Comparison of ENCODE assay signal across 1 cellular context in the genomic region with DNA sequence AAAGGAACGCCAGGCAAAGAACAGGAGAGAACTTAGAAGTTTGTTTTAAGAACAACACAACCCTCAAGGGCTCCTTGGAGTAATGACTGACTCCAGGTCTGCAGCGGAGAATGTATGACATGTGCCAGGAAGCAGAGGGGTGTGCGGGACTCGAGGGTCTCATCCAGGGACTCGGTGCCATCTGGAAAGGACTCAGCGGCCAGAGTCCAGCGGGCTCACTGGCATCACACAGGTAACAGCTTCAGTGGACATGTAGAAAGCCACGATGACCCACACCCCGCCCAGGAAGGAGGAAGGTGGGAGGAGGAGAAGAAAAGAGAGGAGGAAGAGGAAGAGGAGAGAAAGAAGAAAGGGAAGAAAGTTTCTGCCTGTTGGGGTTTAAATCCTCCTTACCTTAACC.
TF ChIP-seq lines count a peak whose summit lies in the region.

No MANE protein-coding gene starts in this region.

TF ChIP-seq in WTC11, 78 proteins besides CTCF, POLR2A, EP300 and RAD21 (continued from another document):
- TF ChIP-seq MXD4 (CRISPR knock-in tag; IDR thresholded peaks at IDR 0.05; ENCODE audit: borderline replicate concordance) (no peak), TEAD4 (CRISPR knock-in tag; IDR thresholded peaks at IDR 0.05) (no peak)
- TF ChIP-seq, protein P1, sequence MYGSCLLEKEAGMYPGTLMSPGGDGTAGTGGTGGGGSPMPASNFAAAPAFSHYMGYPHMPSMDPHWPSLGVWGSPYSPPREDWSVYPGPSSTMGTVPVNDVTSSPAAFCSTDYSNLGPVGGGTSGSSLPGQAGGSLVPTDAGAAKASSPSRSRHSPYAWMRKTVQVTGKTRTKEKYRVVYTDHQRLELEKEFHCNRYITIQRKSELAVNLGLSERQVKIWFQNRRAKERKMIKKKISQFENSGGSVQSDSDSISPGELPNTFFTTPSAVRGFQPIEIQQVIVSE (CRISPR knock-in tag; IDR thresholded peaks at IDR 0.05; ENCODE audit: borderline replicate concordance): no peak
- TF ChIP-seq, protein P2, sequence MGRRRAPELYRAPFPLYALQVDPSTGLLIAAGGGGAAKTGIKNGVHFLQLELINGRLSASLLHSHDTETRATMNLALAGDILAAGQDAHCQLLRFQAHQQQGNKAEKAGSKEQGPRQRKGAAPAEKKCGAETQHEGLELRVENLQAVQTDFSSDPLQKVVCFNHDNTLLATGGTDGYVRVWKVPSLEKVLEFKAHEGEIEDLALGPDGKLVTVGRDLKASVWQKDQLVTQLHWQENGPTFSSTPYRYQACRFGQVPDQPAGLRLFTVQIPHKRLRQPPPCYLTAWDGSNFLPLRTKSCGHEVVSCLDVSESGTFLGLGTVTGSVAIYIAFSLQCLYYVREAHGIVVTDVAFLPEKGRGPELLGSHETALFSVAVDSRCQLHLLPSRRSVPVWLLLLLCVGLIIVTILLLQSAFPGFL (CRISPR knock-in tag; IDR thresholded peaks at IDR 0.05; ENCODE audit: borderline replicate concordance): no peak
- TF ChIP-seq, protein P3, sequence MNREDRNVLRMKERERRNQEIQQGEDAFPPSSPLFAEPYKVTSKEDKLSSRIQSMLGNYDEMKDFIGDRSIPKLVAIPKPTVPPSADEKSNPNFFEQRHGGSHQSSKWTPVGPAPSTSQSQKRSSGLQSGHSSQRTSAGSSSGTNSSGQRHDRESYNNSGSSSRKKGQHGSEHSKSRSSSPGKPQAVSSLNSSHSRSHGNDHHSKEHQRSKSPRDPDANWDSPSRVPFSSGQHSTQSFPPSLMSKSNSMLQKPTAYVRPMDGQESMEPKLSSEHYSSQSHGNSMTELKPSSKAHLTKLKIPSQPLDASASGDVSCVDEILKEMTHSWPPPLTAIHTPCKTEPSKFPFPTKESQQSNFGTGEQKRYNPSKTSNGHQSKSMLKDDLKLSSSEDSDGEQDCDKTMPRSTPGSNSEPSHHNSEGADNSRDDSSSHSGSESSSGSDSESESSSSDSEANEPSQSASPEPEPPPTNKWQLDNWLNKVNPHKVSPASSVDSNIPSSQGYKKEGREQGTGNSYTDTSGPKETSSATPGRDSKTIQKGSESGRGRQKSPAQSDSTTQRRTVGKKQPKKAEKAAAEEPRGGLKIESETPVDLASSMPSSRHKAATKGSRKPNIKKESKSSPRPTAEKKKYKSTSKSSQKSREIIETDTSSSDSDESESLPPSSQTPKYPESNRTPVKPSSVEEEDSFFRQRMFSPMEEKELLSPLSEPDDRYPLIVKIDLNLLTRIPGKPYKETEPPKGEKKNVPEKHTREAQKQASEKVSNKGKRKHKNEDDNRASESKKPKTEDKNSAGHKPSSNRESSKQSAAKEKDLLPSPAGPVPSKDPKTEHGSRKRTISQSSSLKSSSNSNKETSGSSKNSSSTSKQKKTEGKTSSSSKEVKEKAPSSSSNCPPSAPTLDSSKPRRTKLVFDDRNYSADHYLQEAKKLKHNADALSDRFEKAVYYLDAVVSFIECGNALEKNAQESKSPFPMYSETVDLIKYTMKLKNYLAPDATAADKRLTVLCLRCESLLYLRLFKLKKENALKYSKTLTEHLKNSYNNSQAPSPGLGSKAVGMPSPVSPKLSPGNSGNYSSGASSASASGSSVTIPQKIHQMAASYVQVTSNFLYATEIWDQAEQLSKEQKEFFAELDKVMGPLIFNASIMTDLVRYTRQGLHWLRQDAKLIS (CRISPR knock-in tag; IDR thresholded peaks at IDR 0.05; ENCODE audit: borderline replicate concordance): no peak
